12 cellular contexts compared by ENCODE assay signal in the genomic region with DNA sequence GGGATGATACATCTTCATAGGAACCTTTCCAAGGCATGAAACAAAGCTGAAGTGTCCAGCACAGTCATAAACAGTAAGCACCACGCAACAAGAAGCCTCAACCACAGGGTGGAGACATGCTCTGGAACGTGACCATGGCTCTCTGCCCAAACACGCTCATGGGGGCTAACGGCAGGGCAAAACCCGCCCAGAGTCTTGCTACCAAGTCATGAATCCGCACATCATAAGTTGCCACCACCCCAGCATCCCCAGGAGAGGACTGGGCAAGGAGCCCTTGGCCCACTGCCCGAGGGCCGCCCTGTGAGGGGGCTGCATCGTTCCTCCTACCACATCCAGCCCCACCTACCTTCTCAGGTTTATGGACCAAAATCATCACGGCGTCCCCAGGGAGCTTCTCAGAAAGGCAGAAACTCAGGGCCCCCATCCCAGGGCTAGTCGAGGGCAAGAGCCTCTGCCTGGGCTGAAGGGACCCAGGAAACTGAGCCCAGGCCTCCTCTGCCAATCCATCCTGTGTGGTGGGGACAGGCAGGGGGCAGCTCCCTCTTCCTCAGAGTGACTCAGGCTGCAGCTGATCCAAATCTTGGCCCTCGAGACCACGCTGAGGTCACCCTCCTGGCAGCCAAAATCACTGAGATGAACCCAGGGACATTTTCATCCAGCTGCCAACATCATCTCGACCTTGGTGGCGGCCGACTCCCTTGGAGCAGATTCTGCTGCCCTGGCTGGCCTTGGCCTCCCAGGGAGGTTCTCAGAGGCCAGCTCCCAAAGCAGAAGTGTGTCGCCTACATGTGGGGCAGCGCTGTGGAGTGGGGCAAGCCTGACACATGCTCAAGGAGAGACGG. TPM values are rescaled to one million over a fixed set of nuclear protein-coding genes. Genes with fewer than 3 reads are reported as not detected.
DNase-seq lines count a peak whose midpoint lies in the region; ATAC-seq and TF ChIP-seq lines count a peak whose summit lies in the region.
"Had no signal": no experiment of that assay in that cellular context is flagged by ENCODE, and none has a peak within 500 bp of the region (broad histone marks: within the 10 kb centered on the region; RNA-seq: fewer than 3 reads in every experiment).

No MANE protein-coding gene starts in this region.

- no peak overlapping the region for H2AFZ ChIP-seq in OCI-LY1 (ENCODE audit: low read length)

- no peaks in the 10 kb centered on the region for H4K20me1 ChIP-seq in OCI-LY1 (ENCODE audit: insufficient read depth, low read length)

- H3K4me3 ChIP-seq in OCI-LY1 (ENCODE audit: low read depth, low read length, poor library complexity, severe bottlenecking) (no peak overlapping the region), fibroblast of the aortic adventitia (ENCODE audit: low read depth, low read length) (no peak overlapping the region), psoas muscle (no peak overlapping the region)

- peaks cover 12% of the 10 kb centered on the region for H3K4me1 ChIP-seq in OCI-LY1 (ENCODE audit: insufficient read depth, low read length, severe bottlenecking)
- H3K4me1 ChIP-seq in psoas muscle: no peaks in the 10 kb centered on the region

- H3K4me1 Mint-ChIP-seq in activated naive CD8-positive, alpha-beta T cell treated with anti-CD3 and anti-CD28 coated beads for 36 hours: no peaks in the 10 kb centered on the region

- H3K36me3 Mint-ChIP-seq in activated naive CD8-positive, alpha-beta T cell treated with anti-CD3 and anti-CD28 coated beads for 36 hours: no peaks in the 10 kb centered on the region

- H3K9me3 Mint-ChIP-seq in activated naive CD8-positive, alpha-beta T cell treated with anti-CD3 and anti-CD28 coated beads for 36 hours: no peaks in the 10 kb centered on the region

- no peak overlapping the region for H3K9ac ChIP-seq in OCI-LY1 (ENCODE audit: low read length)

- DNase-seq in Daoy (ENCODE audit: low read depth): peak; percentile 56
- DNase-seq in fibroblast of the aortic adventitia (ENCODE audit: low read depth): peak; percentile 6
- DNase-seq in psoas muscle: peak; percentile 66 to 79
- DNase-seq in DMS 273 (lab: John Stamatoyannopoulos, UW; ENCODE audit: unreplicated experiment): no peak
- DNase-seq in Ammon's horn (ENCODE audit: low spot score): no peak
- no peak for DNase-seq in T-helper 1 cell
- no peak for DNase-seq in activated naive CD8-positive, alpha-beta T cell treated with anti-CD3 and anti-CD28 coated beads for 36 hours
- DNase-seq: activated CD4-positive, CD25-positive, alpha-beta regulatory T cell; NCI-H2081 treated with DMSO at 0.1 percent for 48 hours had no signal

- H3F3A ChIP-seq in OCI-LY1 (ENCODE audit: insufficient read depth, low read length): no peaks in the 10 kb centered on the region

- no peak overlapping the region for H3K27ac Mint-ChIP-seq in activated naive CD8-positive, alpha-beta T cell treated with anti-CD3 and anti-CD28 coated beads for 36 hours

- H3K4me2 ChIP-seq in OCI-LY1 (ENCODE audit: low read length): no peak overlapping the region

- H3K27me3 ChIP-seq in OCI-LY1 (ENCODE audit: insufficient read depth, low read length): no peaks in the 10 kb centered on the region
- H3K27me3 ChIP-seq in psoas muscle (ENCODE audit: insufficient read depth in 3 of 3, low read length in 2 of 3): peaks cover 0 to 9% (median 3%) of the 10 kb centered on the region in 3 donors

- ATAC-seq in psoas muscle: peak in 3 of 4 donors; percentile 37 to 69 (median 59)
- ATAC-seq: left colon had no signal

- H3K27me3 Mint-ChIP-seq in activated naive CD8-positive, alpha-beta T cell treated with anti-CD3 and anti-CD28 coated beads for 36 hours: peaks cover 9% of the 10 kb centered on the region

- TF ChIP-seq CTCF in OCI-LY1 (IDR thresholded peaks at IDR 0.05; ENCODE audit: low read length): peak; percentile 49
- no peak for TF ChIP-seq CTCF in fibroblast of the aortic adventitia (IDR thresholded peaks at IDR 0.05; ENCODE audit: insufficient read depth, low read length)
- no peak for TF ChIP-seq CTCF in psoas muscle (IDR thresholded peaks at IDR 0.05)

- 23 to 26% (median 26%) methylated on average over 18 to 20 of the region's 20 CpGs for WGBS in psoas muscle, 3 donors

- H3K27ac ChIP-seq in OCI-LY1 (ENCODE audit: low read depth, low read length, poor library complexity, severe bottlenecking) (peak overlapping the region; percentile 60), psoas muscle (no peak overlapping the region)

- H3K36me3 ChIP-seq in OCI-LY1 (ENCODE audit: insufficient read depth, low read length) (peaks cover 99% of the 10 kb centered on the region), psoas muscle (ENCODE audit: insufficient read depth in 1 of 2, low read depth in 1 of 2) (no peaks in the 10 kb centered on the region)

- intact Hi-C loops in psoas muscle (cut with DNase I): no loop called here

- peaks cover 10% of the 10 kb centered on the region; the same call in 1 of the 2 replicates for H3K79me2 ChIP-seq in OCI-LY1 (ENCODE audit: insufficient read depth, low read length)

- H3K9me3 ChIP-seq in OCI-LY1 (ENCODE audit: low read length): no peaks in the 10 kb centered on the region
- H3K9me3 ChIP-seq in psoas muscle: no peaks in the 10 kb centered on the region

- H3K9me2 ChIP-seq in OCI-LY1 (ENCODE audit: low read depth, low read length): no peaks in the 10 kb centered on the region

- no peak overlapping the region for H3K4me3 Mint-ChIP-seq in activated naive CD8-positive, alpha-beta T cell treated with anti-CD3 and anti-CD28 coated beads for 36 hours

RNA-seq across cellular contexts. Expression of gene BMP7, which starts 42.6 kb away (rescaled TPM):
- 11.5 and 12.7 TPM in 2 replicates for total RNA-seq in Daoy (2014; rRNA removed; shearing (Covaris generic))
- not detected in 2 replicates for total RNA-seq in fibroblast of the aortic adventitia (ENCODE audit: low replicate concordance)
- total RNA-seq in psoas muscle: not detected
- under 1 TPM in 2 of 3 donors, not detected in 1; 0.03 TPM for polyA plus RNA-seq in psoas muscle
- not detected for total RNA-seq in activated naive CD8-positive, alpha-beta T cell treated with anti-CD3 and anti-CD28 coated beads for 36 hours
- total RNA-seq: fibroblast of villous mesenchyme had no signal

Comparison
In these comparisons a context has a peak if more than half of its experiments do, and no peak if none do; other contexts are left out.
1. DNase-seq: peak in Daoy (single experiment), fibroblast of the aortic adventitia (single experiment) and psoas muscle (2 of 2); none in DMS 273 (single experiment), Ammon's horn (single experiment), T-helper 1 cell (0 of 5) and activated naive CD8-positive, alpha-beta T cell treated with anti-CD3 and anti-CD28 coated beads for 36 hours (single experiment).
2. RNA of gene BMP7, which starts 42.6 kb away (total RNA-seq): 11.5 to 12.7 TPM in Daoy; not detected in fibroblast of the aortic adventitia, not detected in psoas muscle and not detected in activated naive CD8-positive, alpha-beta T cell treated with anti-CD3 and anti-CD28 coated beads for 36 hours; every median in the first group is over 10 times any median in the second.